ENCODE assay signal across 8 cellular contexts in genomic region chr19:1039646-1040475, GRCh38. TPM values are rescaled to one million over a fixed set of nuclear protein-coding genes. Genes with fewer than 3 reads are reported as not detected.
DNase-seq lines count a peak whose midpoint lies in the region; ATAC-seq and TF ChIP-seq lines count a peak whose summit lies in the region.

ABCA7 (plus strand) TSS chr19:1040107; CDS start chr19:1041362, 1,255 bp downstream.

- no peaks in the 10 kb centered on the region for H3K27me3 Mint-ChIP-seq in dendritic cell treated with granulocyte-macrophage colony-stimulating factor and Interleukin-4, amounts not matched to agents 40 ng/mL and 50 ng/mL, for 4 days

- H3K36me3 Mint-ChIP-seq in dendritic cell treated with granulocyte-macrophage colony-stimulating factor and Interleukin-4, amounts not matched to agents 40 ng/mL and 50 ng/mL, for 4 days (ENCODE audit: low read depth): peaks cover 86% of the 10 kb centered on the region

- H3K9me3 Mint-ChIP-seq in dendritic cell treated with granulocyte-macrophage colony-stimulating factor and Interleukin-4, amounts not matched to agents 40 ng/mL and 50 ng/mL, for 4 days: no peaks in the 10 kb centered on the region

- no peaks in the 10 kb centered on the region for H3K9me3 ChIP-seq in left lung

- peaks cover 65% of the 10 kb centered on the region for H3K4me1 Mint-ChIP-seq in dendritic cell treated with granulocyte-macrophage colony-stimulating factor and Interleukin-4, amounts not matched to agents 40 ng/mL and 50 ng/mL, for 4 days (ENCODE audit: low read depth)

- H3K27ac ChIP-seq in left lung: peak within 1 kb of the TSS; percentile 26 to 94

- H3K36me3 ChIP-seq in left lung: peaks cover 0 to 63% of the 10 kb centered on the region in 2 donors

- peak in 1 of 2 donors; percentile 10 for TF ChIP-seq CTCF in left lung (IDR thresholded peaks at IDR 0.05)

- H3K4me3 Mint-ChIP-seq in dendritic cell treated with granulocyte-macrophage colony-stimulating factor and Interleukin-4, amounts not matched to agents 40 ng/mL and 50 ng/mL, for 4 days: peak within 1 kb of the TSS; percentile 99

- no peaks in the 10 kb centered on the region for H3K27me3 ChIP-seq in left lung

- intact Hi-C loops in dendritic cell treated with granulocyte-macrophage colony-stimulating factor and Interleukin-4, amounts not matched to agents 40 ng/mL and 50 ng/mL, for 4 days (cut with micrococcal nuclease): loop anchor here (2.0 kb wide), 1 partner anchor 29 kb away; no protein-coding TSS in a partner anchor
- intact Hi-C loops in left lung (cut with DNase I): no loop called here

- peak within 1 kb of the TSS; percentile 88 for H3K27ac Mint-ChIP-seq in dendritic cell treated with granulocyte-macrophage colony-stimulating factor and Interleukin-4, amounts not matched to agents 40 ng/mL and 50 ng/mL, for 4 days

- peak within 1 kb of the TSS; percentile 52 to 68 for H3K4me3 ChIP-seq in left lung

- H3K4me1 ChIP-seq in left lung: peaks cover 15 to 62% of the 10 kb centered on the region in 2 donors

- peak; percentile 66 for ATAC-seq in GM19395 (IDR thresholded peaks at IDR 0.05; ENCODE audit: unreplicated experiment)
- peak; percentile 64 for ATAC-seq in HG03558 (IDR thresholded peaks at IDR 0.05; ENCODE audit: extremely low read depth, unreplicated experiment)
- ATAC-seq in left lung: peak; percentile 94

- DNase-seq in C1 segment of cervical spinal cord (lab: John Stamatoyannopoulos, UW) (peak; percentile 39 to 94 (median 86)), NCI-H748 treated with DMSO at 0.1 percent for 48 hours (lab: John Stamatoyannopoulos, UW) (peak; percentile 87), left lung (peak; percentile 99)
- DNase-seq in activated CD4-positive, alpha-beta T cell treated with anti-CD3 and anti-CD28 coated beads, Interleukin-2, amount 50 U/mL, for 1 hour: peak; percentile 99
- peak; percentile 99 for DNase-seq in stimulated activated CD4-positive, alpha-beta T cell treated with anti-CD3 and anti-CD28 coated beads, Interleukin-2, amount 100 ng/mL, for 4 hours (ENCODE audit: low read depth)

RNA-seq across cellular contexts. Expression of gene ABCA7, which starts in this region (rescaled TPM):
- total RNA-seq in left lung: 10 to 100 TPM; 49.6 to 52.2 TPM

Comparison
In these comparisons a context has a peak if more than half of its experiments do, and no peak if none do; other contexts are left out.
1. Peak in every context shown above with its lines: DNase-seq, ATAC-seq, H3K4me3 ChIP-seq and H3K27ac ChIP-seq.